ENCODE assay signal across 8 cellular contexts in genomic region chrX:77785746-77786548, GRCh38. TPM values are rescaled to one million over a fixed set of nuclear protein-coding genes. Genes with fewer than 3 reads are reported as not detected.
A peak's percentile ranks its signal among the peaks of the same experiment; 100 is the strongest.
DNase-seq lines count a peak whose midpoint lies in the region; ATAC-seq and TF ChIP-seq lines count a peak whose summit lies in the region.

A gene with protein sequence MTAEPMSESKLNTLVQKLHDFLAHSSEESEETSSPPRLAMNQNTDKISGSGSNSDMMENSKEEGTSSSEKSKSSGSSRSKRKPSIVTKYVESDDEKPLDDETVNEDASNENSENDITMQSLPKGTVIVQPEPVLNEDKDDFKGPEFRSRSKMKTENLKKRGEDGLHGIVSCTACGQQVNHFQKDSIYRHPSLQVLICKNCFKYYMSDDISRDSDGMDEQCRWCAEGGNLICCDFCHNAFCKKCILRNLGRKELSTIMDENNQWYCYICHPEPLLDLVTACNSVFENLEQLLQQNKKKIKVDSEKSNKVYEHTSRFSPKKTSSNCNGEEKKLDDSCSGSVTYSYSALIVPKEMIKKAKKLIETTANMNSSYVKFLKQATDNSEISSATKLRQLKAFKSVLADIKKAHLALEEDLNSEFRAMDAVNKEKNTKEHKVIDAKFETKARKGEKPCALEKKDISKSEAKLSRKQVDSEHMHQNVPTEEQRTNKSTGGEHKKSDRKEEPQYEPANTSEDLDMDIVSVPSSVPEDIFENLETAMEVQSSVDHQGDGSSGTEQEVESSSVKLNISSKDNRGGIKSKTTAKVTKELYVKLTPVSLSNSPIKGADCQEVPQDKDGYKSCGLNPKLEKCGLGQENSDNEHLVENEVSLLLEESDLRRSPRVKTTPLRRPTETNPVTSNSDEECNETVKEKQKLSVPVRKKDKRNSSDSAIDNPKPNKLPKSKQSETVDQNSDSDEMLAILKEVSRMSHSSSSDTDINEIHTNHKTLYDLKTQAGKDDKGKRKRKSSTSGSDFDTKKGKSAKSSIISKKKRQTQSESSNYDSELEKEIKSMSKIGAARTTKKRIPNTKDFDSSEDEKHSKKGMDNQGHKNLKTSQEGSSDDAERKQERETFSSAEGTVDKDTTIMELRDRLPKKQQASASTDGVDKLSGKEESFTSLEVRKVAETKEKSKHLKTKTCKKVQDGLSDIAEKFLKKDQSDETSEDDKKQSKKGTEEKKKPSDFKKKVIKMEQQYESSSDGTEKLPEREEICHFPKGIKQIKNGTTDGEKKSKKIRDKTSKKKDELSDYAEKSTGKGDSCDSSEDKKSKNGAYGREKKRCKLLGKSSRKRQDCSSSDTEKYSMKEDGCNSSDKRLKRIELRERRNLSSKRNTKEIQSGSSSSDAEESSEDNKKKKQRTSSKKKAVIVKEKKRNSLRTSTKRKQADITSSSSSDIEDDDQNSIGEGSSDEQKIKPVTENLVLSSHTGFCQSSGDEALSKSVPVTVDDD (N-terminal part only) (minus strand): TSS chrX:77786216. CDS start chrX:77786001, 215 bp downstream.

- no peaks in the 10 kb centered on the region for H3K9me3 Mint-ChIP-seq in naive thymus-derived CD8-positive, alpha-beta T cell

- TF ChIP-seq CTCF in fibroblast of mammary gland (conservative IDR thresholded peaks at IDR 0.05; ENCODE audit: control insufficient read depth, insufficient read depth, low read depth, low read length): no peak

- peak; percentile 54 for DNase-seq in DMS153 (lab: John Stamatoyannopoulos, UW)
- peak; percentile 48 for DNase-seq in KG1 (lab: John Stamatoyannopoulos, UW)
- peak; percentile 88 for DNase-seq in RPMI7951 (ENCODE audit: low read depth)
- peak; percentile 45 to 63 for DNase-seq in activated T-helper 1 cell treated with anti-CD3 and anti-CD28 coated beads, Interleukin-2, amount 50 U/mL, for 16 hours (ENCODE audit: low read depth in 1 of 2, low spot score in 1 of 2)
- peak; percentile 77 for DNase-seq in fibroblast of mammary gland (ENCODE audit: low read depth)
- DNase-seq in naive thymus-derived CD8-positive, alpha-beta T cell: peak; percentile 57 to 88 (median 78)
- peak; percentile 63 to 81 (median 75) for DNase-seq in stimulated activated naive CD4-positive, alpha-beta T cell (lab: John Stamatoyannopoulos, UW)

- H3K27me3 Mint-ChIP-seq in naive thymus-derived CD8-positive, alpha-beta T cell: no peaks in the 10 kb centered on the region

- H3K4me1 Mint-ChIP-seq in naive thymus-derived CD8-positive, alpha-beta T cell: peaks cover 7 to 43% (median 28%) of the 10 kb centered on the region in 4 donors

- peak within 1 kb of the TSS; percentile 96 to 100 (median 100) for H3K27ac Mint-ChIP-seq in naive thymus-derived CD8-positive, alpha-beta T cell

- peak; percentile 92 for ATAC-seq in GM21576 (IDR thresholded peaks at IDR 0.05; ENCODE audit: unreplicated experiment)
- ATAC-seq in naive thymus-derived CD8-positive, alpha-beta T cell: peak; percentile 92

- peak within 1 kb of the TSS; percentile 70 for H3K4me3 ChIP-seq in fibroblast of mammary gland (ENCODE audit: control insufficient read depth, low read depth, low read length)

- H3K36me3 Mint-ChIP-seq in naive thymus-derived CD8-positive, alpha-beta T cell: peaks cover 0 to 4% (median 0%) of the 10 kb centered on the region in 3 donors

- peak within 1 kb of the TSS; percentile 99 to 100 (median 99) for H3K4me3 Mint-ChIP-seq in naive thymus-derived CD8-positive, alpha-beta T cell

- POLR2A ChIA-PET in naive thymus-derived CD8-positive, alpha-beta T cell (lab: Charles Lee): no interaction called here

RNA-seq across cellular contexts. Expression of the gene that starts here (rescaled TPM):
- 48.9 and 82.6 TPM in 2 replicates for total RNA-seq in RPMI7951 (2014; rRNA removed; shearing (Covaris generic))
- 100 to 1,000 TPM; 125 to 126 TPM for total RNA-seq in naive thymus-derived CD8-positive, alpha-beta T cell
- polyA plus RNA-seq in naive thymus-derived CD8-positive, alpha-beta T cell: 10 to 100 TPM; 33.6 to 60.8 (median 48.0) TPM

Comparison
In these comparisons a context has a peak if more than half of its experiments do, and no peak if none do; other contexts are left out.
1. Peak in every context shown above with its lines: DNase-seq, ATAC-seq and H3K4me3 ChIP-seq.